44 cellular contexts compared by ENCODE assay signal in genomic region chr20:46547995-46548394, GRCh38. TPM values are rescaled to one million over a fixed set of nuclear protein-coding genes. Genes with fewer than 3 reads are reported as not detected.
"Had no signal": no experiment of that assay in that cellular context is flagged by ENCODE, and none has a peak within 500 bp of the region (broad histone marks: within the 10 kb centered on the region; RNA-seq: fewer than 3 reads in every experiment).

No MANE protein-coding gene starts in this region.

- DNase-seq: activated effector memory CD4-positive, alpha-beta T cell treated with anti-CD3 and anti-CD28 coated beads, Interleukin-2, amount 50 U/mL, for 16 hours; activated effector memory CD4-positive, alpha-beta T cell treated with Interleukin-2 at 50 U/mL for 16 hours; activated gamma-delta T cell; activated gamma-delta T cell treated with Interleukin-2 at 50 U/mL for 16 hours; activated naive CD4-positive, alpha-beta T cell; activated naive CD4-positive, alpha-beta T cell treated with anti-CD3 and anti-CD28 coated beads for 36 hours; activated naive CD4-positive, alpha-beta T cell treated with anti-CD3 and anti-CD28 coated beads, Interleukin-2, amount 10 ng/mL, durations not matched to agents 7 days and 5 days; activated naive CD4-positive, alpha-beta T cell treated with anti-CD3 and anti-CD28 coated beads, Interleukin-2, amount 50 U/mL, for 16 hours; activated naive CD4-positive, alpha-beta T cell treated with Interleukin-2 at 50 U/mL for 16 hours; activated naive CD8-positive, alpha-beta T cell treated with anti-CD3 and anti-CD28 coated beads for 36 hours; activated naive CD8-positive, alpha-beta T cell treated with anti-CD3 and anti-CD28 coated beads, Interleukin-2, amount 10 ng/mL, durations not matched to agents 7 days and 5 days; activated naive CD8-positive, alpha-beta T cell treated with anti-CD3 and anti-CD28 coated beads, Interleukin-2, amount 50 U/mL, for 24 hours; activated T-cell treated with anti-CD3 and anti-CD28 coated beads, Interleukin-2, amount 50 U/mL, for 1 hour; activated T-cell treated with anti-CD3 and anti-CD28 coated beads, Interleukin-2, amount 50 U/mL, for 24 hours; activated T-cell treated with anti-CD3 and anti-CD28 coated beads, Interleukin-2, amount 50 U/mL, for 4 hours; activated T-cell treated with anti-CD3 and anti-CD28 coated beads, Interleukin-2, amount 50 U/mL, for 48 hours; activated T-cell treated with anti-CD3 and anti-CD28 coated beads, Interleukin-2, amount 50 U/mL, for 72 hours; amniotic stem cell; amygdala; anterior cingulate cortex; aorta; body of pancreas; brain microvascular endothelial cell; caudate nucleus; central memory CD4-positive, alpha-beta T cell; cerebellar nuclear complex had no signal

- H3K9me3 Mint-ChIP-seq: activated naive CD4-positive, alpha-beta T cell treated with anti-CD3 and anti-CD28 coated beads for 36 hours; activated naive CD4-positive, alpha-beta T cell treated with anti-CD3 and anti-CD28 coated beads, Interleukin-2, amount 10 ng/mL, durations not matched to agents 7 days and 5 days; activated naive CD4-positive, alpha-beta T cell treated with anti-CD3 and anti-CD28 coated beads, Interleukin-2, amount 50 U/mL, for 24 hours; activated naive CD4-positive, alpha-beta T cell treated with anti-CD3 and anti-CD28 coated beads, Interleukin-2, amount 50 U/mL, for 72 hours; activated naive CD8-positive, alpha-beta T cell treated with anti-CD3 and anti-CD28 coated beads for 36 hours; activated naive CD8-positive, alpha-beta T cell treated with anti-CD3 and anti-CD28 coated beads, Interleukin-2, amount 10 ng/mL, durations not matched to agents 7 days and 5 days; activated naive CD8-positive, alpha-beta T cell treated with anti-CD3 and anti-CD28 coated beads, Interleukin-2, amount 50 U/mL, for 24 hours; activated T-cell treated with anti-CD3 and anti-CD28 coated beads, Interleukin-2, amount 50 U/mL, for 24 hours; activated T-cell treated with anti-CD3 and anti-CD28 coated beads, Interleukin-2, amount 50 U/mL, for 4 hours; activated T-cell treated with anti-CD3 and anti-CD28 coated beads, Interleukin-2, amount 50 U/mL, for 72 hours; activated T-helper 1 cell treated with anti-CD3 and anti-CD28 coated beads, Interleukin-12 subunit alpha, Interleukin-12 subunit beta, Interleukin-2, Interleukin-4 antibody, amounts not matched to agents 30 ng/mL and 10 ng/mL and 1 ng/mL, durations not matched to agents 14 hours and 24 hours and 36 hours; activated T-helper 17 cell treated with anti-CD3 and anti-CD28 coated beads, Interleukin-2, amount 50 U/mL, for 72 hours; activated T-helper 2 cell treated with anti-CD3 and anti-CD28 coated beads, Interferon-gamma antibody, Interleukin-2, Interleukin-4, amounts not matched to agents 10 μg/mL and 5 μg/mL and 100 μg/mL, durations not matched to agents 14 hours and 24 hours and 36 hours; brain; central memory CD8-positive, alpha-beta T cell had no signal

- ATAC-seq: activated naive CD4-positive, alpha-beta T cell treated with anti-CD3 and anti-CD28 coated beads, Interleukin-2, amount 50 U/mL, for 72 hours; activated naive CD8-positive, alpha-beta T cell treated with anti-CD3 and anti-CD28 coated beads, Interleukin-2, amount 50 U/mL, for 24 hours; activated T-cell treated with anti-CD3 and anti-CD28 coated beads, Interleukin-2, amount 50 U/mL, for 4 hours; activated T-cell treated with anti-CD3 and anti-CD28 coated beads, Interleukin-2, amount 50 U/mL, for 72 hours; activated T-helper 17 cell treated with anti-CD3 and anti-CD28 coated beads, Interleukin-2, amount 50 U/mL, for 72 hours; body of pancreas had no signal

- H3K9me3 ChIP-seq: adrenal gland, ascending aorta, body of pancreas, breast epithelium had no signal

- H3K4me3 Mint-ChIP-seq: activated naive CD4-positive, alpha-beta T cell treated with anti-CD3 and anti-CD28 coated beads for 36 hours; activated naive CD4-positive, alpha-beta T cell treated with anti-CD3 and anti-CD28 coated beads, Interleukin-2, amount 10 ng/mL, durations not matched to agents 7 days and 5 days; activated naive CD4-positive, alpha-beta T cell treated with anti-CD3 and anti-CD28 coated beads, Interleukin-2, amount 50 U/mL, for 24 hours; activated naive CD8-positive, alpha-beta T cell; activated naive CD8-positive, alpha-beta T cell treated with anti-CD3 and anti-CD28 coated beads for 36 hours; activated naive CD8-positive, alpha-beta T cell treated with anti-CD3 and anti-CD28 coated beads, Interleukin-2, amount 10 ng/mL, durations not matched to agents 7 days and 5 days; activated naive CD8-positive, alpha-beta T cell treated with anti-CD3 and anti-CD28 coated beads, Interleukin-2, amount 50 U/mL, for 24 hours; activated T-cell treated with anti-CD3 and anti-CD28 coated beads, Interleukin-2, amount 50 U/mL, for 24 hours; activated T-cell treated with anti-CD3 and anti-CD28 coated beads, Interleukin-2, amount 50 U/mL, for 4 hours; activated T-cell treated with anti-CD3 and anti-CD28 coated beads, Interleukin-2, amount 50 U/mL, for 72 hours; activated T-helper 1 cell treated with anti-CD3 and anti-CD28 coated beads, Interleukin-12 subunit alpha, Interleukin-12 subunit beta, Interleukin-2, Interleukin-4 antibody, amounts not matched to agents 30 ng/mL and 10 ng/mL and 1 ng/mL, durations not matched to agents 14 hours and 24 hours and 36 hours; activated T-helper 17 cell treated with anti-CD3 and anti-CD28 coated beads, Interleukin-2, amount 50 U/mL, for 72 hours; brain; central memory CD8-positive, alpha-beta T cell had no signal

- H3K27ac Mint-ChIP-seq: activated naive CD4-positive, alpha-beta T cell treated with anti-CD3 and anti-CD28 coated beads for 36 hours; activated naive CD4-positive, alpha-beta T cell treated with anti-CD3 and anti-CD28 coated beads, Interleukin-2, amount 10 ng/mL, durations not matched to agents 7 days and 5 days; activated naive CD4-positive, alpha-beta T cell treated with anti-CD3 and anti-CD28 coated beads, Interleukin-2, amount 50 U/mL, for 24 hours; activated naive CD4-positive, alpha-beta T cell treated with anti-CD3 and anti-CD28 coated beads, Interleukin-2, amount 50 U/mL, for 72 hours; activated naive CD8-positive, alpha-beta T cell; activated naive CD8-positive, alpha-beta T cell treated with anti-CD3 and anti-CD28 coated beads for 36 hours; activated naive CD8-positive, alpha-beta T cell treated with anti-CD3 and anti-CD28 coated beads, Interleukin-2, amount 10 ng/mL, durations not matched to agents 7 days and 5 days; activated naive CD8-positive, alpha-beta T cell treated with anti-CD3 and anti-CD28 coated beads, Interleukin-2, amount 50 U/mL, for 24 hours; activated T-cell treated with anti-CD3 and anti-CD28 coated beads, Interleukin-2, amount 50 U/mL, for 24 hours; activated T-cell treated with anti-CD3 and anti-CD28 coated beads, Interleukin-2, amount 50 U/mL, for 72 hours; activated T-helper 1 cell treated with anti-CD3 and anti-CD28 coated beads, Interleukin-12 subunit alpha, Interleukin-12 subunit beta, Interleukin-2, Interleukin-4 antibody, amounts not matched to agents 30 ng/mL and 10 ng/mL and 1 ng/mL, durations not matched to agents 14 hours and 24 hours and 36 hours; activated T-helper 17 cell treated with anti-CD3 and anti-CD28 coated beads, Interleukin-2, amount 50 U/mL, for 72 hours; activated T-helper 2 cell treated with anti-CD3 and anti-CD28 coated beads, Interferon-gamma antibody, Interleukin-2, Interleukin-4, amounts not matched to agents 10 μg/mL and 5 μg/mL and 100 μg/mL, durations not matched to agents 14 hours and 24 hours and 36 hours; brain had no signal

- H3K4me1 ChIP-seq: ascending aorta, body of pancreas, breast epithelium had no signal

- H3K36me3 Mint-ChIP-seq: activated naive CD4-positive, alpha-beta T cell treated with anti-CD3 and anti-CD28 coated beads, Interleukin-2, amount 10 ng/mL, durations not matched to agents 7 days and 5 days; activated naive CD4-positive, alpha-beta T cell treated with anti-CD3 and anti-CD28 coated beads, Interleukin-2, amount 50 U/mL, for 24 hours; activated naive CD4-positive, alpha-beta T cell treated with anti-CD3 and anti-CD28 coated beads, Interleukin-2, amount 50 U/mL, for 72 hours; activated naive CD8-positive, alpha-beta T cell; activated naive CD8-positive, alpha-beta T cell treated with anti-CD3 and anti-CD28 coated beads, Interleukin-2, amount 10 ng/mL, durations not matched to agents 7 days and 5 days; brain had no signal

- H3K4me3 ChIP-seq: adrenal gland, ascending aorta, body of pancreas, breast epithelium, cardiac muscle cell had no signal

- H3K27ac ChIP-seq: adrenal gland, ascending aorta, body of pancreas, brain microvascular endothelial cell, breast epithelium, cardiac muscle cell had no signal

- H3K36me3 ChIP-seq: adrenal gland, ascending aorta, brain microvascular endothelial cell, breast epithelium, cardiac muscle cell had no signal

- H3K27me3 Mint-ChIP-seq: central memory CD8-positive, alpha-beta T cell had no signal

- FAIRE-seq: astrocyte had no signal

- H3K27me3 ChIP-seq: adrenal gland, ascending aorta, body of pancreas, brain microvascular endothelial cell, cardiac muscle cell had no signal

RNA-seq across cellular contexts. Expression of gene OCSTAMP, which starts 2.5 kb away (rescaled TPM):
- total RNA-seq: activated naive CD4-positive, alpha-beta T cell treated with anti-CD3 and anti-CD28 coated beads for 36 hours; activated naive CD8-positive, alpha-beta T cell treated with anti-CD3 and anti-CD28 coated beads for 36 hours; activated naive CD8-positive, alpha-beta T cell treated with anti-CD3 and anti-CD28 coated beads, Interleukin-2, amount 10 ng/mL, durations not matched to agents 7 days and 5 days; activated T-helper 2 cell treated with anti-CD3 and anti-CD28 coated beads, Interferon-gamma antibody, Interleukin-2, Interleukin-4, amounts not matched to agents 10 μg/mL and 5 μg/mL and 100 μg/mL, durations not matched to agents 14 hours and 24 hours and 36 hours; adrenal gland; aorta; ascending aorta; astrocyte; body of pancreas; bronchial epithelial cell; cardiac muscle cell; cardiac septum; cerebellum; chondrocyte had no signal
- polyA plus RNA-seq: adipose tissue, aorta, cardiac muscle cell had no signal

RNA-seq across cellular contexts. Expression of gene ZNF334, which starts 34.6 kb away (rescaled TPM):
- total RNA-seq: ascending aorta had no signal
